1 cellular context compared by ENCODE assay signal in the genomic region with DNA sequence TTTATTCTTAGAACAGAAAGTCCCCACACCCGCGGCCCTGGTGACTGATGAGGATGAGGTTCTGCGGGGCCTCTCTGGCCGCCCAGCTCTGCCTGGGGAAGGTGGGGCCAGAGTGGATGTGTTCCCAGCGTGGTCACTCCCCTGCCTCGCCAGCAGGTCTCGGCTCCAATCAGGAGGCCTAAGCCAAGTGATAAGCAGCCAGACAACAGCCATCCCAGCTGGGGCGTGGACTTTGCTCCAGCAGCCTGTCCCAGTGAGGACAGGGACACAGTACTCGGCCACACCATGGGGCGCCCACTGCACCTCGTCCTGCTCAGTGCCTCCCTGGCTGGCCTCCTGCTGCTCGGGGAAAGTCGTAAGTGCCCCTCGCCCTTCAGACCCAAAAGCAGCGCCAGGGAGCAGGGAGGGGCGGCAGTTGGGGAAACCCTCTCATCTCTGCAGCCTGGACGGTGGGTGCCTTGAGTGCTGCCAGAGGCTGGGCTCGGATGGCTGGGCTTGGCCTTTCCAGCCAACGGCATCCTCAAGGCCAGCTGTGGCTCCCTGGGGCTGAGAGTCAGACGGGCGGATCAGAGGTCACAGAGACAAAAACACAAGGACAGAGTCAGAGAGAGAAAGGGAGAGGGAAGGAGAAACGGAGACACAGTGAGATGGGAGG.
TF ChIP-seq lines count a peak whose summit lies in the region.

Gene F10, plus strand, starts transcription at position 229 of the 655 bp plus-strand sequence. Its CDS starts 57 bp downstream, at position 286.

TF ChIP-seq in K562, 482 proteins besides CTCF, POLR2A, EP300 and RAD21:
- TF ChIP-seq ZNF316 (IDR thresholded peaks at IDR 0.05) (no peak), RNF219 (CRISPR knock-in tag; IDR thresholded peaks at IDR 0.05) (no peak), TGIF2 (CRISPR knock-in tag; IDR thresholded peaks at IDR 0.05) (no peak)
- TF ChIP-seq, protein P1, sequence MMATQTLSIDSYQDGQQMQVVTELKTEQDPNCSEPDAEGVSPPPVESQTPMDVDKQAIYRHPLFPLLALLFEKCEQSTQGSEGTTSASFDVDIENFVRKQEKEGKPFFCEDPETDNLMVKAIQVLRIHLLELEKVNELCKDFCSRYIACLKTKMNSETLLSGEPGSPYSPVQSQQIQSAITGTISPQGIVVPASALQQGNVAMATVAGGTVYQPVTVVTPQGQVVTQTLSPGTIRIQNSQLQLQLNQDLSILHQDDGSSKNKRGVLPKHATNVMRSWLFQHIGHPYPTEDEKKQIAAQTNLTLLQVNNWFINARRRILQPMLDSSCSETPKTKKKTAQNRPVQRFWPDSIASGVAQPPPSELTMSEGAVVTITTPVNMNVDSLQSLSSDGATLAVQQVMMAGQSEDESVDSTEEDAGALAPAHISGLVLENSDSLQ (IDR thresholded peaks at IDR 0.05): peak; percentile 62
- TF ChIP-seq, protein P2, sequence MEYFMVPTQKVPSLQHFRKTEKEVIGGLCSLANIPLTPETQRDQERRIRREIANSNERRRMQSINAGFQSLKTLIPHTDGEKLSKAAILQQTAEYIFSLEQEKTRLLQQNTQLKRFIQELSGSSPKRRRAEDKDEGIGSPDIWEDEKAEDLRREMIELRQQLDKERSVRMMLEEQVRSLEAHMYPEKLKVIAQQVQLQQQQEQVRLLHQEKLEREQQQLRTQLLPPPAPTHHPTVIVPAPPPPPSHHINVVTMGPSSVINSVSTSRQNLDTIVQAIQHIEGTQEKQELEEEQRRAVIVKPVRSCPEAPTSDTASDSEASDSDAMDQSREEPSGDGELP (CRISPR knock-in tag; IDR thresholded peaks at IDR 0.05; ENCODE audit: borderline replicate concordance): 0 out of 2 replicates have a peak, but pooled peaks have one; percentile 12
TF ChIP-seq in K562: peak in this region for 2.
